In genomic region chr2:175457846-175458408, GRCh38 we compare ENCODE assay signal across 20 cellular contexts.
DNase-seq lines count a peak whose midpoint lies in the region; ATAC-seq and TF ChIP-seq lines count a peak whose summit lies in the region.
"Had no signal": no experiment of that assay in that cellular context is flagged by ENCODE, and none has a peak within 500 bp of the region (broad histone marks: within the 10 kb centered on the region; RNA-seq: fewer than 3 reads in every experiment).

No MANE protein-coding gene starts in this region.

- peak; percentile 75 to 83 for DNase-seq in AML-193 (lab: John Stamatoyannopoulos, UW)
- DNase-seq in GM23338 (ENCODE audit: low spot score) = no peak
- peak; percentile 49 to 60 for DNase-seq in NOMO-1 (lab: John Stamatoyannopoulos, UW; ENCODE audit: unreplicated experiment in 2 of 2)
- DNase-seq in nephron progenitor cell = peak; percentile 12
- no peak for DNase-seq in ACHN
- DNase-seq in nucleus accumbens (lab: John Stamatoyannopoulos, UW) = no peak
- DNase-seq: DMS 273 treated with DMSO at 0.1 percent for 48 hours; MM.1S; NCI-H1092 treated with DMSO at 0.1 percent for 48 hours; NCI-H1694; NCI-H2081 treated with DMSO at 0.1 percent for 48 hours; NCI-H526; NK-92 treated with Interleukin-12 subunit alpha and Interleukin-12 subunit beta, amount 100 ng/mL, for 24 hours; PC-3; SJCRH30 had no signal

- H3K36me3 ChIP-seq in GM23338 (ENCODE audit: insufficient read depth) = no peaks in the 10 kb centered on the region
- H3K36me3 ChIP-seq: HAP-1, SJCRH30 had no signal

- H3K4me1 Mint-ChIP-seq in GM23338 (peaks cover 6% of the 10 kb centered on the region; the same call in 1 of the 3 replicates), nephron progenitor cell (peaks cover 33% of the 10 kb centered on the region)
- H3K4me1 Mint-ChIP-seq: IgD-negative memory B cell had no signal

- H3K4me3 ChIP-seq in GM23338 = no peak overlapping the region
- H3K4me3 ChIP-seq: HAP-1, SJCRH30 had no signal

- peaks cover 2% of the 10 kb centered on the region; the same call in 1 of the 2 replicates for H3K4me1 ChIP-seq in GM23338 (ENCODE audit: insufficient read depth)
- H3K4me1 ChIP-seq: HAP-1, SJCRH30 had no signal

- no peak overlapping the region for H3K4me3 Mint-ChIP-seq in GM23338
- H3K4me3 Mint-ChIP-seq in nephron progenitor cell = no peak overlapping the region
- H3K4me3 Mint-ChIP-seq: CD14-positive monocyte, IgD-negative memory B cell had no signal

- H3K27ac Mint-ChIP-seq in GM23338 (no peak overlapping the region), nephron progenitor cell (no peak overlapping the region)
- H3K27ac Mint-ChIP-seq: CD14-positive monocyte, IgD-negative memory B cell had no signal

- H3K27me3 ChIP-seq in GM23338 (ENCODE audit: insufficient read depth) = no peaks in the 10 kb centered on the region
- H3K27me3 ChIP-seq: SJCRH30 had no signal

- no peaks in the 10 kb centered on the region for H3F3A ChIP-seq in GM23338 (replicated peaks; ENCODE audit: low read depth)

- no peak overlapping the region for H3K27ac ChIP-seq in GM23338 (ENCODE audit: low read depth)
- H3K27ac ChIP-seq: RWPE1, SJCRH30 had no signal

- TF ChIP-seq CTCF in GM23338 (conservative IDR thresholded peaks at IDR 0.05; ENCODE audit: low read depth in 2 of 2) = no peak
- no peak for TF ChIP-seq CTCF in nephron progenitor cell (IDR thresholded peaks at IDR 0.05)

- H3K4me2 ChIP-seq in GM23338 = no peak overlapping the region

- H2AFZ ChIP-seq in GM23338 = 0 out of 2 replicates have a peak overlapping the region, but pooled peaks have one; percentile 72

- in situ Hi-C loops in ACHN (cut with HindIII; ENCODE audit: low pct_ligation_motif_present, low pct_unique_long_range_greater_than_20kb, low sequenced_read_pairs) = no loop called here

- 0 out of 2 replicates have a peak, but pooled peaks cover 5% of the 10 kb centered on the region for H3K9me2 ChIP-seq in GM23338 (ENCODE audit: insufficient read depth)

- H4K20me1 ChIP-seq in GM23338 (replicated peaks; ENCODE audit: insufficient read depth) = no peaks in the 10 kb centered on the region

- H3K27me3 Mint-ChIP-seq in GM23338 (ENCODE audit: insufficient read depth, low read depth, poor library complexity) (peaks cover 2% of the 10 kb centered on the region), nephron progenitor cell (ENCODE audit: low read depth, poor library complexity) (peaks cover 8% of the 10 kb centered on the region)
- H3K27me3 Mint-ChIP-seq: IgD-negative memory B cell had no signal

- no peaks in the 10 kb centered on the region for H3K79me2 ChIP-seq in GM23338 (replicated peaks; ENCODE audit: insufficient read depth)

- H3K36me3 Mint-ChIP-seq in GM23338 (ENCODE audit: low read depth) (peaks cover 16% of the 10 kb centered on the region), nephron progenitor cell (ENCODE audit: low read depth) (peaks cover 19% of the 10 kb centered on the region)

- H3K9me3 Mint-ChIP-seq in GM23338 (peaks cover 26% of the 10 kb centered on the region), nephron progenitor cell (peaks cover 28% of the 10 kb centered on the region)

- ATAC-seq in GM23338 = no peak
- no peak for ATAC-seq in GM21576 (IDR thresholded peaks at IDR 0.05; ENCODE audit: unreplicated experiment)
- ATAC-seq: PC-3 had no signal

TF ChIP-seq in GM23338, 12 proteins besides CTCF, POLR2A, EP300 and RAD21 (continues in another document):
- TF ChIP-seq, protein P1, sequence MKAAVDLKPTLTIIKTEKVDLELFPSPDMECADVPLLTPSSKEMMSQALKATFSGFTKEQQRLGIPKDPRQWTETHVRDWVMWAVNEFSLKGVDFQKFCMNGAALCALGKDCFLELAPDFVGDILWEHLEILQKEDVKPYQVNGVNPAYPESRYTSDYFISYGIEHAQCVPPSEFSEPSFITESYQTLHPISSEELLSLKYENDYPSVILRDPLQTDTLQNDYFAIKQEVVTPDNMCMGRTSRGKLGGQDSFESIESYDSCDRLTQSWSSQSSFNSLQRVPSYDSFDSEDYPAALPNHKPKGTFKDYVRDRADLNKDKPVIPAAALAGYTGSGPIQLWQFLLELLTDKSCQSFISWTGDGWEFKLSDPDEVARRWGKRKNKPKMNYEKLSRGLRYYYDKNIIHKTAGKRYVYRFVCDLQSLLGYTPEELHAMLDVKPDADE (IDR thresholded peaks at IDR 0.05) = no peak
- TF ChIP-seq EZH2 (IDR thresholded peaks at IDR 0.05; ENCODE audit: low read depth, unreplicated experiment) (no peak), POLR2AphosphoS5 (IDR thresholded peaks at IDR 0.05; ENCODE audit: low read depth) (no peak), EZH2phosphoT487 (IDR thresholded peaks at IDR 0.05; ENCODE audit: unreplicated experiment) (no peak), ZNF331 (CRISPR knock-in tag; IDR thresholded peaks at IDR 0.05; ENCODE audit: low read depth) (no peak), NANOG (IDR thresholded peaks at IDR 0.05; ENCODE audit: borderline replicate concordance) (no peak), ZNF462 (CRISPR knock-in tag; IDR thresholded peaks at IDR 0.05) (no peak)

Comparison
In these comparisons a context has a peak if more than half of its experiments do, and no peak if none do; other contexts are left out.
1. DNase-seq: peak in AML-193 (2 of 2), NOMO-1 (2 of 2) and nephron progenitor cell (single experiment); none in GM23338 (single experiment), ACHN (single experiment) and nucleus accumbens (0 of 56).